Comparison of ENCODE assay signal across 17 cellular contexts in the genomic region with DNA sequence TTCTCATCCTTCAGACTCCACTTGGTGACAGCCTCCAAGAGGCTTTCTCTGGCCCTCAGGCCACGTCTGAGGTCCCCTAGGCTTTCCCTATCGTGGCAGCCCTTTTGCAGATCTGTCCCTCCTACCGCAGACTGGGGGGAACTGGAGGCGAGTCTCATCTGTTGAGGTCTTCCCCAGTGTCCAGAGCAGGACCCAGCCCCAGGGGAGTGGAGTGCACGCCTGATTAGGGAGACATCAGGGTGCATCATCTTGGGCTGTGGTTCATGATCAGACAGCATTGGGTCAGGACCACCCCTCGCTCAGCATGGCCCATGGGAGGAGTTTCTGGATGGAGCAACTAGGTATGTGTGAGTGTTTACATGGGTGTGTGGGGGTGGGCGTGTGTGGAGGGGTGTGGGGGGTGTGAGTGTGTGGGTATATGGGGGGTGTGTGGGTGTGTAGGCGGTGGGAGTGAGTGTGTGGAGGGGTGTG. TPM values are rescaled to one million over a fixed set of nuclear protein-coding genes. Genes with fewer than 3 reads are reported as not detected.
DNase-seq lines count a peak whose midpoint lies in the region; ATAC-seq and TF ChIP-seq lines count a peak whose summit lies in the region.
"Had no signal": no experiment of that assay in that cellular context is flagged by ENCODE, and none has a peak within 500 bp of the region (broad histone marks: within the 10 kb centered on the region; RNA-seq: fewer than 3 reads in every experiment).

No MANE protein-coding gene starts in this region.

- H3K9ac ChIP-seq in mesenchymal stem cell (ENCODE audit: low read length), result no peak overlapping the region

- DNase-seq in activated T-cell treated with anti-CD3 and anti-CD28 coated beads, Interleukin-2, amount 50 U/mL, for 4 hours, result no peak
- DNase-seq in activated T-cell treated with anti-CD3 and anti-CD28 coated beads for 4 hours (no peak), mesenchymal stem cell (no peak), lower leg skin (ENCODE audit: low spot score in 2 of 2) (no peak), glutamatergic neuron (no peak)
- no peak for DNase-seq in activated T-cell treated with anti-CD3 and anti-CD28 coated beads, Interleukin-2, amount 50 U/mL, for 72 hours
- DNase-seq: activated gamma-delta T cell treated with Interleukin-2 at 50 U/mL for 16 hours; DMS53; effector CD4-positive, alpha-beta T cell; Kasumi-1; NCI-H226 had no signal

- no peaks in the 10 kb centered on the region for H3K79me1 ChIP-seq in mesenchymal stem cell (replicated peaks; ENCODE audit: low read length, poor library complexity, severe bottlenecking)

- H3K9me3 Mint-ChIP-seq in activated T-cell treated with anti-CD3 and anti-CD28 coated beads, Interleukin-2, amount 50 U/mL, for 4 hours, result no peaks in the 10 kb centered on the region
- no peaks in the 10 kb centered on the region for H3K9me3 Mint-ChIP-seq in activated T-cell treated with anti-CD3 and anti-CD28 coated beads, Interleukin-2, amount 50 U/mL, for 72 hours
- no peaks in the 10 kb centered on the region for H3K9me3 Mint-ChIP-seq in glutamatergic neuron (ENCODE audit: unreplicated experiment)

- H4K91ac ChIP-seq in mesenchymal stem cell (ENCODE audit: low read length), result no peak overlapping the region

- H2BK15ac ChIP-seq in mesenchymal stem cell (ENCODE audit: low read depth, poor library complexity, severe bottlenecking), result no peak overlapping the region

- intact Hi-C loops in lower leg skin (cut with DNase I; ENCODE audit: low total_unique reads), result no loop called here

- H3K27ac Mint-ChIP-seq in activated T-cell treated with anti-CD3 and anti-CD28 coated beads, Interleukin-2, amount 50 U/mL, for 72 hours, result peak overlapping the region; percentile 47
- H3K27ac Mint-ChIP-seq in glutamatergic neuron (ENCODE audit: unreplicated experiment), result no peak overlapping the region

- no peak overlapping the region for H3K14ac ChIP-seq in mesenchymal stem cell (ENCODE audit: low read length in 2 of 2)

- H4K8ac ChIP-seq in mesenchymal stem cell (ENCODE audit: low read length), result no peak overlapping the region

- H3K27ac ChIP-seq in mesenchymal stem cell (ENCODE audit: low read length, poor library complexity, severe bottlenecking), result no peak overlapping the region
- H3K27ac ChIP-seq in temporal lobe (ENCODE audit: low read depth, low read length), result peak overlapping the region; percentile 60
- H3K27ac ChIP-seq: hepatocyte, pancreas had no signal

- ATAC-seq in activated T-cell treated with anti-CD3 and anti-CD28 coated beads, Interleukin-2, amount 50 U/mL, for 4 hours, result peak; percentile 51 to 58
- peak; percentile 47 to 62 for ATAC-seq in activated T-cell treated with anti-CD3 and anti-CD28 coated beads, Interleukin-2, amount 50 U/mL, for 72 hours (replicated peaks in 1 of 2)
- ATAC-seq in HG03442 (IDR thresholded peaks at IDR 0.05; ENCODE audit: unreplicated experiment), result no peak
- ATAC-seq: pancreas had no signal

- TF ChIP-seq POLR2A in lower leg skin (IDR thresholded peaks at IDR 0.05), result no peak

- H3K36me3 Mint-ChIP-seq in activated T-cell treated with anti-CD3 and anti-CD28 coated beads, Interleukin-2, amount 50 U/mL, for 4 hours (ENCODE audit: insufficient read depth), result peaks cover 27% of the 10 kb centered on the region
- H3K36me3 Mint-ChIP-seq in activated T-cell treated with anti-CD3 and anti-CD28 coated beads, Interleukin-2, amount 50 U/mL, for 72 hours (ENCODE audit: insufficient read depth in 2 of 2), result peaks cover 4 to 27% of the 10 kb centered on the region in 2 donors
- H3K36me3 Mint-ChIP-seq in glutamatergic neuron (ENCODE audit: unreplicated experiment), result no peaks in the 10 kb centered on the region

- peaks cover 0 to 48% of the 10 kb centered on the region in 2 experiments for H3K27me3 ChIP-seq in mesenchymal stem cell (ENCODE audit: control insufficient read depth in 1 of 2, insufficient read depth in 1 of 2, low read length in 2 of 2)
- H3K27me3 ChIP-seq: hepatocyte, pancreas had no signal

- no peak overlapping the region for H3K4me3 Mint-ChIP-seq in activated T-cell treated with anti-CD3 and anti-CD28 coated beads, Interleukin-2, amount 50 U/mL, for 4 hours
- H3K4me3 Mint-ChIP-seq in activated T-cell treated with anti-CD3 and anti-CD28 coated beads, Interleukin-2, amount 50 U/mL, for 72 hours, result no peak overlapping the region
- H3K4me3 Mint-ChIP-seq in glutamatergic neuron (ENCODE audit: unreplicated experiment), result no peak overlapping the region

- no peaks in the 10 kb centered on the region for H3K27me3 Mint-ChIP-seq in activated T-cell treated with anti-CD3 and anti-CD28 coated beads, Interleukin-2, amount 50 U/mL, for 4 hours (ENCODE audit: low read depth)
- H3K27me3 Mint-ChIP-seq in activated T-cell treated with anti-CD3 and anti-CD28 coated beads, Interleukin-2, amount 50 U/mL, for 72 hours (ENCODE audit: low read depth), result no peaks in the 10 kb centered on the region
- peaks cover 4% of the 10 kb centered on the region for H3K27me3 Mint-ChIP-seq in glutamatergic neuron (ENCODE audit: unreplicated experiment)

- H3K36me3 ChIP-seq in mesenchymal stem cell (ENCODE audit: control insufficient read depth in 1 of 2, insufficient read depth in 2 of 2, low read depth in 1 of 2, low read length in 2 of 2), result peaks cover 0 to under 1% of the 10 kb centered on the region in 2 experiments

- no peak overlapping the region for H3K18ac ChIP-seq in mesenchymal stem cell (ENCODE audit: low read depth in 1 of 2, low read length in 2 of 2)

- H3K9me3 ChIP-seq in mesenchymal stem cell (ENCODE audit: control insufficient read depth, low read length), result no peaks in the 10 kb centered on the region
- H3K9me3 ChIP-seq: pancreas had no signal

- peaks cover 25% of the 10 kb centered on the region for H3K4me1 Mint-ChIP-seq in activated T-cell treated with anti-CD3 and anti-CD28 coated beads, Interleukin-2, amount 50 U/mL, for 4 hours (ENCODE audit: low read depth)
- peaks cover 23% of the 10 kb centered on the region for H3K4me1 Mint-ChIP-seq in activated T-cell treated with anti-CD3 and anti-CD28 coated beads, Interleukin-2, amount 50 U/mL, for 72 hours (ENCODE audit: low read depth)
- peaks cover 21% of the 10 kb centered on the region for H3K4me1 Mint-ChIP-seq in glutamatergic neuron (ENCODE audit: low read depth, unreplicated experiment)

- H2BK12ac ChIP-seq in mesenchymal stem cell (ENCODE audit: low read length in 2 of 2), result no peak overlapping the region

- no peak for TF ChIP-seq CTCF in lower leg skin (IDR thresholded peaks at IDR 0.05)
- no peak for TF ChIP-seq CTCF in glutamatergic neuron (IDR thresholded peaks at IDR 0.05; ENCODE audit: partially characterized antibody, unreplicated experiment)

- 83% methylated on average over 8 of the region's 8 CpGs for WGBS in mesenchymal stem cell
- 74 to 75% methylated on average over 8 of the region's 8 CpGs for WGBS in lower leg skin, 2 donors

- H3K4ac ChIP-seq in mesenchymal stem cell (ENCODE audit: low read depth in 1 of 2, low read length in 2 of 2), result no peak overlapping the region

- no peak overlapping the region for H3K23ac ChIP-seq in mesenchymal stem cell (ENCODE audit: low read length in 2 of 2)

- H3K4me2 ChIP-seq in mesenchymal stem cell (ENCODE audit: low read length, poor library complexity, severe bottlenecking), result no peak overlapping the region
- H3K4me2 ChIP-seq: hepatocyte had no signal

- no peak overlapping the region for H2AFZ ChIP-seq in mesenchymal stem cell (ENCODE audit: low read depth, low read length)
- H2AFZ ChIP-seq: hepatocyte had no signal

- H2BK120ac ChIP-seq in mesenchymal stem cell (ENCODE audit: low read depth, low read length), result no peak overlapping the region

- H3K4me3 ChIP-seq in mesenchymal stem cell (ENCODE audit: insufficient read depth in 1 of 2, low read depth in 1 of 2, low read length in 2 of 2), result no peak overlapping the region
- no peak overlapping the region for H3K4me3 ChIP-seq in lower leg skin (ENCODE audit: low read depth, poor library complexity, severe bottlenecking)
- H3K4me3 ChIP-seq: hepatocyte, pancreas had no signal

- H2AK5ac ChIP-seq in mesenchymal stem cell (ENCODE audit: low read length, severe bottlenecking), result peak overlapping the region; percentile 83

- peaks cover 42% of the 10 kb centered on the region for H3K4me1 ChIP-seq in mesenchymal stem cell (ENCODE audit: control insufficient read depth, insufficient read depth, low read depth, low read length)
- H3K4me1 ChIP-seq: pancreas had no signal

- no peak overlapping the region for H2BK5ac ChIP-seq in mesenchymal stem cell (ENCODE audit: low read depth, low read length, poor library complexity, severe bottlenecking)

RNA-seq across cellular contexts. Expression of a gene that starts 8.5 kb away (rescaled TPM):
- total RNA-seq in activated T-cell treated with anti-CD3 and anti-CD28 coated beads, Interleukin-2, amount 50 U/mL, for 4 hours, result 1 to 10 TPM; 2.0 to 2.9 (median 2.3) TPM
- 1 to 10 TPM; 1.0 to 1.2 TPM for total RNA-seq in activated T-cell treated with anti-CD3 and anti-CD28 coated beads, Interleukin-2, amount 50 U/mL, for 72 hours
- 0.03 TPM for polyA plus RNA-seq in mesenchymal stem cell (2013, experiment 1 of 2)
- polyA plus RNA-seq in mesenchymal stem cell (2013, experiment 2 of 2), result 0.04 TPM
- total RNA-seq in temporal lobe (under 0.01 TPM), lower leg skin (not detected), glutamatergic neuron (ENCODE audit: unreplicated experiment) (0.22 TPM)
- total RNA-seq: bronchial epithelial cell; T-helper 1 cell treated with Interleukin-12 subunit alpha and Interleukin-12 subunit beta and Interleukin-4 antibody, amounts not matched to agents 30 ng/mL and 1 ng/mL, for 36 hours had no signal

RNA-seq across cellular contexts. Expression of a gene that starts 25.7 kb away (rescaled TPM):
- 10 to 100 TPM; 68.3 to 97.3 (median 86.8) TPM for total RNA-seq in activated T-cell treated with anti-CD3 and anti-CD28 coated beads, Interleukin-2, amount 50 U/mL, for 4 hours
- 100 to 1,000 TPM; 220 to 281 TPM for total RNA-seq in activated T-cell treated with anti-CD3 and anti-CD28 coated beads, Interleukin-2, amount 50 U/mL, for 72 hours
- polyA plus RNA-seq in mesenchymal stem cell (2013, experiment 1 of 2), result 0.97 TPM
- polyA plus RNA-seq in mesenchymal stem cell (2013, experiment 2 of 2), result 0.95 TPM
- 3.9 TPM for total RNA-seq in temporal lobe
- total RNA-seq in lower leg skin, result 10 to 100 TPM in 3 of 4 donors, 1 to 10 TPM in 1; 8.7 to 21.5 (median 15.6) TPM
- 0.56 TPM for total RNA-seq in glutamatergic neuron (ENCODE audit: unreplicated experiment)
